ENCODE assay signal across 8 cellular contexts in the genomic region with DNA sequence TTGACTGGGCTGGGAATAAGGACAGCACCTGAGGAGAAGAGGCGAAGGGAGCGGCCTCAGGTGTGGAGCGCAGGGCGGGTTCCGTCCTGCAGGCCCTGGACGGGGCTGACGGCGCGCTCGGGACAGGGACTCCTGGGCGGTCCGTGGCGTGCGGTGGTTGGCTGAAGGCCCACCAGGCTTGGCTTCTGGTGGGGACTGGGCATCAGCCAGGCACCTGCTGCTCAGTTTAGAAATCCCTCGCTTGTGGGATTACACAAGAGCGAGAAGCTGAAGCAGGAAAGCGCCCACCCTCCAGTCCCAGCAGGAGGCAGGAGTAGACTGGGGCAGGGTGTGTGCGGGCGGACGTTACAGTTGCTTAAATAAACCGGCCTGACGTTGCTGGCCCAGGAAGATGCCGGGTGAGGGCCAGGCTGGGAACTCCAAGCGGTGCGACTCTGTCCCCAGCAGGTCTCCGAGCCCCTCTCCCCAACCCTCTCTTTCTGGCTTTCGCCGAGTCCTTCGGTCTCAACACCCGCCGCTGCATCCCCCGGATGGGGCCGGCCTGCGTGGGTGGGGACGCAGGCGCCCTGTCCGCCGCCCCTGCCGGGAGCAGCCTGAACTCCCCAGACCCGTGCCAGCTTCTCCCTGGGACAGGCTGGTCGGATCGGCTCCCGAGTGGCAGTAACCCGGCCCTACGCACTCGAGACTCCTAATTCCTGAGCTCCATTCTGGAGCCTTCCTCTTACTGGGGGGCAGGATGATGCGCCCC. TPM values are rescaled to one million over a fixed set of nuclear protein-coding genes. Genes with fewer than 3 reads are reported as not detected.
A peak's percentile ranks its signal among the peaks of the same experiment; 100 is the strongest.
DNase-seq lines count a peak whose midpoint lies in the region; ATAC-seq and TF ChIP-seq lines count a peak whose summit lies in the region.

No MANE protein-coding gene starts in this region.

- intact Hi-C loops in esophagus squamous epithelium (cut with DNase I), result no loop called here
- intact Hi-C loops in naive thymus-derived CD4-positive, alpha-beta T cell (cut with micrococcal nuclease), result loop anchor here (1.0 to 10.0 kb wide), 4 partner anchors 53 to 704 kb away; a partner anchor contains a TSS

- H3K4me1 ChIP-seq in OCI-LY1 (ENCODE audit: insufficient read depth, low read length, severe bottlenecking) (peaks cover 41% of the 10 kb centered on the region), esophagus squamous epithelium (peaks cover 14 to 58% (median 23%) of the 10 kb centered on the region in 3 donors)
- H3K4me1 ChIP-seq in naive thymus-derived CD4-positive, alpha-beta T cell (ENCODE audit: control insufficient read depth in 2 of 2, insufficient read depth in 2 of 2, low read length in 2 of 2), result peaks cover 15 to 24% of the 10 kb centered on the region in 2 donors

- peak overlapping the region; percentile 97 for H3K4me2 ChIP-seq in OCI-LY1 (ENCODE audit: low read length)

- no peaks in the 10 kb centered on the region for H3K9me2 ChIP-seq in OCI-LY1 (ENCODE audit: low read depth, low read length)

- peaks cover 46% of the 10 kb centered on the region for H3K36me3 ChIP-seq in OCI-LY1 (ENCODE audit: insufficient read depth, low read length)
- H3K36me3 ChIP-seq in esophagus squamous epithelium, result peaks cover 0 to 27% (median 10%) of the 10 kb centered on the region in 3 donors
- peaks cover 0 to 32% (median 10%) of the 10 kb centered on the region in 3 experiments for H3K36me3 ChIP-seq in naive thymus-derived CD4-positive, alpha-beta T cell (ENCODE audit: control insufficient read depth in 2 of 3, insufficient read depth in 3 of 3, low read length in 3 of 3)

- H4K20me1 ChIP-seq in OCI-LY1 (ENCODE audit: insufficient read depth, low read length), result no peaks in the 10 kb centered on the region

- H2AFZ ChIP-seq in OCI-LY1 (ENCODE audit: low read length), result no peak overlapping the region

- H3K36me3 Mint-ChIP-seq in naive thymus-derived CD4-positive, alpha-beta T cell, result peaks cover 0 to 15% (median 0%) of the 10 kb centered on the region in 5 donors

- H3K4me1 Mint-ChIP-seq in naive thymus-derived CD4-positive, alpha-beta T cell, result peaks cover 5 to 41% (median 33%) of the 10 kb centered on the region in 7 donors

- H3K9ac ChIP-seq in OCI-LY1 (ENCODE audit: low read length), result peak overlapping the region; percentile 87

- no peaks in the 10 kb centered on the region for H3K9me3 Mint-ChIP-seq in naive thymus-derived CD4-positive, alpha-beta T cell

- TF ChIP-seq CTCF in OCI-LY1 (IDR thresholded peaks at IDR 0.05; ENCODE audit: low read length), result peak; percentile 40; the same call in 1 of the 2 replicates
- peak in 4 of 6 experiments; percentile 10 to 44 (median 36) for TF ChIP-seq CTCF in esophagus squamous epithelium (IDR thresholded peaks at IDR 0.05)

- no peaks in the 10 kb centered on the region for H3K27me3 ChIP-seq in OCI-LY1 (ENCODE audit: insufficient read depth, low read length)
- no peaks in the 10 kb centered on the region for H3K27me3 ChIP-seq in esophagus squamous epithelium
- no peaks in the 10 kb centered on the region for H3K27me3 ChIP-seq in naive thymus-derived CD4-positive, alpha-beta T cell (ENCODE audit: control insufficient read depth in 2 of 2, insufficient read depth in 2 of 2, low read length in 2 of 2)

- POLR2A ChIA-PET in naive thymus-derived CD4-positive, alpha-beta T cell (lab: Charles Lee), result interaction anchor here (0.6 to 7.2 kb wide), 33 partner anchors 8 to 585 kb away, joined by 3 to 132 read pairs (median 4); a partner anchor contains a TSS

- H3K4me3 ChIP-seq in OCI-LY1 (ENCODE audit: low read depth, low read length, poor library complexity, severe bottlenecking) (peak overlapping the region; percentile 79), esophagus squamous epithelium (peak overlapping the region; percentile 58 to 97 (median 94))
- H3K4me3 ChIP-seq in naive thymus-derived CD4-positive, alpha-beta T cell (ENCODE audit: low read length), result peak overlapping the region; percentile 95

- 0% methylated on average over 4 to 14 of the region's 47 CpGs for WGBS in esophagus squamous epithelium, 2 donors

- CTCF ChIA-PET in naive thymus-derived CD4-positive, alpha-beta T cell (lab: Charles Lee), result interaction anchor here (0.7 to 2.5 kb wide), 10 partner anchors 9 to 479 kb away, joined by 3 to 26 read pairs (median 4); a partner anchor contains a TSS

- no peaks in the 10 kb centered on the region for H3K79me2 ChIP-seq in OCI-LY1 (ENCODE audit: insufficient read depth, low read length)

- peak overlapping the region; percentile 36 for H3K27ac ChIP-seq in OCI-LY1 (ENCODE audit: low read depth, low read length, poor library complexity, severe bottlenecking)
- H3K27ac ChIP-seq in esophagus squamous epithelium, result peak overlapping the region; percentile 97 to 99 (median 98)
- peak overlapping the region; percentile 98 for H3K27ac ChIP-seq in naive thymus-derived CD4-positive, alpha-beta T cell (ENCODE audit: low read depth, low read length)
- peak overlapping the region; percentile 77 for H3K27ac ChIP-seq in temporal lobe (ENCODE audit: low read depth, low read length)

- ATAC-seq in GM19324 (IDR thresholded peaks at IDR 0.05; ENCODE audit: low FRiP score, unreplicated experiment), result peak; percentile 39
- ATAC-seq in HG03460 (IDR thresholded peaks at IDR 0.05; ENCODE audit: unreplicated experiment), result peak; percentile 39
- peak; percentile 34 for ATAC-seq in naive thymus-derived CD4-positive, alpha-beta T cell

- no peaks in the 10 kb centered on the region for H3K27me3 Mint-ChIP-seq in naive thymus-derived CD4-positive, alpha-beta T cell

- TF ChIP-seq POLR2A in esophagus squamous epithelium (IDR thresholded peaks at IDR 0.05), result peak in 1 of 4 donors; percentile 30

- peak overlapping the region; percentile 71 to 88 (median 78) for H3K27ac Mint-ChIP-seq in naive thymus-derived CD4-positive, alpha-beta T cell

- H3K9me3 ChIP-seq in OCI-LY1 (ENCODE audit: low read length), result no peaks in the 10 kb centered on the region
- H3K9me3 ChIP-seq in esophagus squamous epithelium, result no peaks in the 10 kb centered on the region
- no peaks in the 10 kb centered on the region for H3K9me3 ChIP-seq in naive thymus-derived CD4-positive, alpha-beta T cell (ENCODE audit: control insufficient read depth in 2 of 3, low read length in 3 of 3)

- peak overlapping the region; percentile 70 to 88 (median 84) for H3K4me3 Mint-ChIP-seq in naive thymus-derived CD4-positive, alpha-beta T cell

- DNase-seq in COLO829 (ENCODE audit: low spot score), result peak; percentile 57
- peak; percentile 82 to 85 for DNase-seq in activated T-cell treated with anti-CD3 and anti-CD28 coated beads, Interleukin-2, amount 50 U/mL, for 48 hours
- DNase-seq in esophagus squamous epithelium (lab: John Stamatoyannopoulos, UW), result no peak
- DNase-seq in naive thymus-derived CD4-positive, alpha-beta T cell, result peak in 6 of 9 donors; percentile 5 to 83 (median 30)

- H3F3A ChIP-seq in OCI-LY1 (ENCODE audit: insufficient read depth, low read length), result peaks cover 5% of the 10 kb centered on the region; the same call in 1 of the 2 replicates

RNA-seq across cellular contexts. Expression of a gene that starts 0.6 kb away (rescaled TPM):
- total RNA-seq in esophagus squamous epithelium (10 to 100 TPM; 14.6 to 28.0 (median 21.2) TPM), temporal lobe (8.1 TPM)
- 10 to 100 TPM; 26.9 to 39.4 (median 36.0) TPM for total RNA-seq in naive thymus-derived CD4-positive, alpha-beta T cell
- 10 to 100 TPM; 84.3 to 90.0 TPM for polyA plus RNA-seq in naive thymus-derived CD4-positive, alpha-beta T cell

RNA-seq across cellular contexts. Expression of a gene that starts 8.7 kb away (rescaled TPM):
- total RNA-seq in esophagus squamous epithelium, result 10 to 100 TPM; 42.2 to 62.6 (median 48.7) TPM
- 10 to 100 TPM; 29.2 to 70.1 (median 34.4) TPM for total RNA-seq in naive thymus-derived CD4-positive, alpha-beta T cell
- polyA plus RNA-seq in naive thymus-derived CD4-positive, alpha-beta T cell, result 100 to 1,000 TPM; 129 to 135 TPM
- total RNA-seq in temporal lobe, result 29.3 TPM

RNA-seq across cellular contexts. Expression of a gene that starts 9.0 kb away (rescaled TPM):
- 10 to 100 TPM; 23.9 to 39.2 (median 29.8) TPM for total RNA-seq in esophagus squamous epithelium
- 100 to 1,000 TPM in 2 of 5 experiments, 10 to 100 TPM in 3; 79.6 to 128 (median 87.4) TPM for total RNA-seq in naive thymus-derived CD4-positive, alpha-beta T cell
- 10 to 100 TPM; 13.2 to 27.4 TPM for polyA plus RNA-seq in naive thymus-derived CD4-positive, alpha-beta T cell
- total RNA-seq in temporal lobe, result 13.8 TPM

RNA-seq across cellular contexts. Expression of a gene that starts 18.8 kb away (rescaled TPM):
- total RNA-seq in esophagus squamous epithelium (10 to 100 TPM in 2 of 4 donors, 1 to 10 TPM in 2; 9.2 to 15.2 (median 11.2) TPM), temporal lobe (4.7 TPM)
- total RNA-seq in naive thymus-derived CD4-positive, alpha-beta T cell, result 10 to 100 TPM; 15.6 to 42.5 (median 21.1) TPM
- 10 to 100 TPM; 13.0 to 15.5 TPM for polyA plus RNA-seq in naive thymus-derived CD4-positive, alpha-beta T cell

Comparison
In these comparisons a context has a peak if more than half of its experiments do, and no peak if none do; other contexts are left out.
1. H3K27ac ChIP-seq: peak in every context shown above with its lines; median percentile 98 in naive thymus-derived CD4-positive, alpha-beta T cell; 98 in esophagus squamous epithelium; 77 in temporal lobe; 36 in OCI-LY1.